19 cellular contexts compared by ENCODE assay signal in the genomic region with DNA sequence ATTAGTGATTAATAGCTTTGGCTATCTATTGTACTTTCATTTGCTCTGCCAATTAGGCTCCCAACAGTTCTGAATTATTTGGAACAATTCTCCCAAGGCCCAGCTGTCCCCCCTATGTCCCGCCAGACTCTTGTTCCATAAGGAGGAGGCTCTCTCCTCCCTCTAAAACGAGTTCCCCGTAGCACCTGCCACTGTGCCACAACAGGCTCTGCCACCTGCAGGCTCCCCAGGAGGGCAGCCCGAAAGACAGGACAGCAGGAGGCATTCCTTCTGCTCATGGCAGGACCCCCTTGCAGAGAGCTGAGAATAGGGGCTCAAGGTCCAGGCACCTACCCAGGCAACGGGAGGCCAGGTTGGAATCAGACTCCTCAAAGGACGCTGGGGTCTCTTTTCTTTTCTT. TPM values are rescaled to one million over a fixed set of nuclear protein-coding genes. Genes with fewer than 3 reads are reported as not detected.
DNase-seq lines count a peak whose midpoint lies in the region; ATAC-seq and TF ChIP-seq lines count a peak whose summit lies in the region.
"Had no signal": no experiment of that assay in that cellular context is flagged by ENCODE, and none has a peak within 500 bp of the region (broad histone marks: within the 10 kb centered on the region; RNA-seq: fewer than 3 reads in every experiment).

No MANE protein-coding gene starts in this region.

- no peak overlapping the region for H3K4me3 ChIP-seq in esophagus muscularis mucosa
- H3K4me3 ChIP-seq: GM23248, K562, MG63 had no signal

- no peaks in the 10 kb centered on the region for H3K9me3 ChIP-seq in esophagus muscularis mucosa
- H3K9me3 ChIP-seq: MG63 had no signal

- TF ChIP-seq POLR2A in esophagus muscularis mucosa (IDR thresholded peaks at IDR 0.05; ENCODE audit: low read depth): no peak

- intact Hi-C loops in esophagus muscularis mucosa (cut with DNase I) (no loop called here), Right ventricle myocardium superior (cut with DNase I) (no loop called here)

- DNase-seq in NCI-H1694 treated with DMSO at 0.1 percent for 48 hours (lab: John Stamatoyannopoulos, UW) (peak; percentile 19), NCI-H1694 (lab: John Stamatoyannopoulos, UW) (no peak), COLO668 (lab: John Stamatoyannopoulos, UW; ENCODE audit: unreplicated experiment) (peak; percentile 2), NCI-H524 treated with DMSO at 0.1 percent for 48 hours (lab: John Stamatoyannopoulos, UW) (peak; percentile 35), esophagus muscularis mucosa (ENCODE audit: extremely low spot score) (no peak), Right ventricle myocardium superior (no peak), NCI-H1436 (lab: John Stamatoyannopoulos, UW) (no peak)
- DNase-seq in activated CD4-positive, alpha-beta T cell treated with anti-CD3 and anti-CD28 coated beads for 1 hour: no peak
- DNase-seq: AML-193, DND-41, GM23248, H9, MG63, NCI-H1436 treated with DMSO at 0.1 percent for 48 hours, NCI-H2107, NCI-H2227 treated with DMSO at 0.1 percent for 48 hours had no signal

- H3K36me3 ChIP-seq in esophagus muscularis mucosa: peaks cover 0 to 4% (median 1%) of the 10 kb centered on the region in 4 donors
- H3K36me3 ChIP-seq: MG63 had no signal

- peak overlapping the region in 3 of 4 donors; percentile 44 to 92 (median 89) for H3K27ac ChIP-seq in esophagus muscularis mucosa (replicated peaks in 1 of 4)
- H3K27ac ChIP-seq: GM23248, HL-60 had no signal

- TF ChIP-seq EP300 in esophagus muscularis mucosa (IDR thresholded peaks at IDR 0.05): no peak

- no peak for ATAC-seq in Right ventricle myocardium superior (ENCODE audit: poor library complexity)
- ATAC-seq: K562, Right ventricle myocardium inferior had no signal

- peaks cover 11 to 79% (median 73%) of the 10 kb centered on the region in 4 donors for H3K4me1 ChIP-seq in esophagus muscularis mucosa

- WGBS in esophagus muscularis mucosa: 84% methylated on average over 6 of the region's 6 CpGs

- no peak for TF ChIP-seq CTCF in esophagus muscularis mucosa (IDR thresholded peaks at IDR 0.05)

- H3K27me3 ChIP-seq in esophagus muscularis mucosa: no peaks in the 10 kb centered on the region
- H3K27me3 ChIP-seq: MG63 had no signal

RNA-seq across cellular contexts. Expression of gene PITPNM3, which starts 9.0 kb away (rescaled TPM):
- total RNA-seq in esophagus muscularis mucosa: 10 to 100 TPM; 46.5 to 93.2 (median 68.9) TPM
- 0.27 TPM for total RNA-seq in Right ventricle myocardium superior

Comparison
In these comparisons a context has a peak if more than half of its experiments do, and no peak if none do; other contexts are left out.
1. DNase-seq: peak in NCI-H1694 treated with DMSO at 0.1 percent for 48 hours (single experiment), COLO668 (single experiment) and NCI-H524 treated with DMSO at 0.1 percent for 48 hours (single experiment); none in NCI-H1694 (single experiment), esophagus muscularis mucosa (single experiment), Right ventricle myocardium superior (single experiment), activated CD4-positive, alpha-beta T cell treated with anti-CD3 and anti-CD28 coated beads for 1 hour (single experiment) and NCI-H1436 (single experiment).
2. RNA of gene PITPNM3, which starts 9.0 kb away (total RNA-seq): 46.5 to 93.2 TPM in esophagus muscularis mucosa; 0.27 TPM in Right ventricle myocardium superior (single experiment); every median in the first group is over 10 times any median in the second.